Comparison of ENCODE assay signal across 9 cellular contexts in genomic region chr9:99259231-99259918, GRCh38. TPM values are rescaled to one million over a fixed set of nuclear protein-coding genes. Genes with fewer than 3 reads are reported as not detected.
DNase-seq lines count a peak whose midpoint lies in the region; ATAC-seq and TF ChIP-seq lines count a peak whose summit lies in the region.
"Had no signal": no experiment of that assay in that cellular context is flagged by ENCODE, and none has a peak within 500 bp of the region (broad histone marks: within the 10 kb centered on the region; RNA-seq: fewer than 3 reads in every experiment).

No MANE protein-coding gene starts in this region.

- POLR2A ChIA-PET in T-cell (lab: Charles Lee): no interaction called here

- peak overlapping the region; percentile 57 for H3K4me3 ChIP-seq in GM23248

- no peaks in the 10 kb centered on the region for H3K9me2 ChIP-seq in GM23248 (ENCODE audit: insufficient read depth)

- no peak overlapping the region for H3K27ac ChIP-seq in GM23248

- H3K27me3 ChIP-seq in GM23248 (replicated peaks; ENCODE audit: insufficient read depth): no peaks in the 10 kb centered on the region

- ATAC-seq in T-cell (replicated peaks in 1 of 4): peak; percentile 89 to 99 (median 92)

- H3K9me3 Mint-ChIP-seq in T-cell: no peaks in the 10 kb centered on the region
- no peaks in the 10 kb centered on the region for H3K9me3 Mint-ChIP-seq in Calu3 (ENCODE audit: low read depth, unreplicated experiment)

- H4K20me1 ChIP-seq in GM23248 (ENCODE audit: insufficient read depth): no peaks in the 10 kb centered on the region

- H3K36me3 ChIP-seq in GM23248 (ENCODE audit: low read depth): no peaks in the 10 kb centered on the region

- no peaks in the 10 kb centered on the region for H3K36me3 Mint-ChIP-seq in T-cell
- H3K36me3 Mint-ChIP-seq in Calu3 (ENCODE audit: insufficient read depth, unreplicated experiment): no peaks in the 10 kb centered on the region

- intact Hi-C loops in Calu3 (cut with micrococcal nuclease; ENCODE audit: unreplicated experiment): no loop called here

- peak overlapping the region; percentile 89 for H2AFZ ChIP-seq in GM23248

- H3K9ac ChIP-seq in GM23248: peak overlapping the region; percentile 59

- H3K4me1 ChIP-seq in GM23248 (ENCODE audit: insufficient read depth): peaks cover 8% of the 10 kb centered on the region; the same call in 1 of the 2 replicates

- no peaks in the 10 kb centered on the region for H3F3A ChIP-seq in GM23248 (ENCODE audit: insufficient read depth)

- H3K4me1 Mint-ChIP-seq in T-cell (peaks cover 5 to 7% (median 6%) of the 10 kb centered on the region in 3 donors), Calu3 (ENCODE audit: low read depth, unreplicated experiment) (no peaks in the 10 kb centered on the region)

- no peaks in the 10 kb centered on the region for H3K79me2 ChIP-seq in GM23248 (ENCODE audit: insufficient read depth)

- H3K9me3 ChIP-seq in GM23248 (ENCODE audit: low read depth): no peaks in the 10 kb centered on the region

- peak overlapping the region; percentile 70 for H3K4me2 ChIP-seq in GM23248 (ENCODE audit: unreplicated experiment)

- CTCF ChIA-PET in T-cell (lab: Charles Lee): interaction anchor here in 1 of 2 donors (0.7 kb wide), 1 partner anchor 12 kb away, joined by 3 read pairs; no protein-coding TSS in a partner anchor
- CTCF ChIA-PET in Calu3 (lab: Charles Lee): no interaction called here

- in situ Hi-C loops in GM23248 (cut with MboI): loop anchor here (25.0 kb wide), 1 partner anchor 753 kb away; no protein-coding TSS in a partner anchor

- H3K4me3 Mint-ChIP-seq in T-cell (peak overlapping the region; percentile 26 to 53 (median 30)), Calu3 (ENCODE audit: low read depth, unreplicated experiment) (no peak overlapping the region)

- BruUV-seq in Calu3 (replicated peaks; lab: Mats Ljungman, UMichigan): no TSS peak

- peaks cover 0 to 1% of the 10 kb centered on the region in 2 donors for H3K27me3 Mint-ChIP-seq in T-cell
- peaks cover 14% of the 10 kb centered on the region for H3K27me3 Mint-ChIP-seq in Calu3 (ENCODE audit: unreplicated experiment)

- H3K27ac Mint-ChIP-seq in T-cell: peak overlapping the region in 1 of 2 donors; percentile 77
- H3K27ac Mint-ChIP-seq in Calu3 (ENCODE audit: unreplicated experiment): no peak overlapping the region

- 4% methylated on average over 27 of the region's 27 CpGs for WGBS in GM23248 (ENCODE audit: low coverage in 1 of 2, low lambda C conversion rate in 2 of 2, missing lambda C conversion rate in 2 of 2), 2 experiments

- DNase-seq in A172 (ENCODE audit: low spot score) (peak; percentile 19), GM23248 (peak; percentile 54), T-cell (peak; percentile 7 to 70 (median 38)), cerebellar cortex (ENCODE audit: low spot score) (peak; percentile 97), kidney tubule cell (ENCODE audit: low spot score) (peak; percentile 64), Calu3 (no peak), NCI-H146 treated with DMSO at 0.1 percent for 48 hours (lab: John Stamatoyannopoulos, UW; ENCODE audit: unreplicated experiment) (no peak)
- DNase-seq in stimulated activated CD4-positive, alpha-beta T cell treated with anti-CD3 and anti-CD28 coated beads, Interleukin-1b, Interleukin-23, amount 100 ng/mL, for 48 hours: peak; percentile 53
- DNase-seq: DND-41 had no signal

- TF ChIP-seq CTCF in Calu3 (IDR thresholded peaks at IDR 0.05; ENCODE audit: unreplicated experiment): no peak

RNA-seq across cellular contexts. Expression of gene SEC61B, which starts 37.3 kb away (rescaled TPM):
- total RNA-seq in A172 (2014; rRNA removed; shearing (Covaris generic)): 180 and 223 TPM in 2 replicates
- 117 and 127 TPM in 2 replicates for total RNA-seq in GM23248 (2014; rRNA removed; shearing (Covaris generic))
- polyA plus RNA-seq in GM23248 (2016; fragmentation: Nextera tagmentation; extraction: Ambion mirVana): 428 and 441 TPM in 2 replicates
- total RNA-seq in T-cell: 10 to 100 TPM; 54.9 to 91.5 (median 84.0) TPM
- 85.5 and 101 TPM in 2 replicates for total RNA-seq in Calu3 (2022)

RNA-seq across cellular contexts. Expression of gene ALG2, which starts 37.6 kb away (rescaled TPM):
- 67.8 and 69.5 TPM in 2 replicates for total RNA-seq in A172 (2014; rRNA removed; shearing (Covaris generic))
- total RNA-seq in GM23248 (2014; rRNA removed; shearing (Covaris generic)): 61.7 and 65.8 TPM in 2 replicates
- polyA plus RNA-seq in GM23248 (2016; fragmentation: Nextera tagmentation; extraction: Ambion mirVana): 59.5 and 64.5 TPM in 2 replicates
- total RNA-seq in T-cell: 10 to 100 TPM; 18.0 to 30.3 (median 25.2) TPM
- total RNA-seq in Calu3 (2022): 27.0 and 27.1 TPM in 2 replicates

Comparison
In these comparisons a context has a peak if more than half of its experiments do, and no peak if none do; other contexts are left out.
1. DNase-seq: peak in A172 (single experiment), GM23248 (single experiment), T-cell (34 of 34), cerebellar cortex (single experiment), kidney tubule cell (single experiment) and stimulated activated CD4-positive, alpha-beta T cell treated with anti-CD3 and anti-CD28 coated beads, Interleukin-1b, Interleukin-23, amount 100 ng/mL, for 48 hours (single experiment); none in Calu3 (single experiment) and NCI-H146 treated with DMSO at 0.1 percent for 48 hours (single experiment).